Comparison of ENCODE assay signal across 31 cellular contexts in genomic region chr1:182669266-182669665, GRCh38. TPM values are rescaled to one million over a fixed set of nuclear protein-coding genes. Genes with fewer than 3 reads are reported as not detected.
"Had no signal": no experiment of that assay in that cellular context is flagged by ENCODE, and none has a peak within 500 bp of the region (broad histone marks: within the 10 kb centered on the region; RNA-seq: fewer than 3 reads in every experiment).

No MANE protein-coding gene starts in this region.

- DNase-seq: dorsolateral prefrontal cortex; effector CD8-positive, alpha-beta T cell; foreskin keratinocyte; hypothalamus; mucosa of descending colon; naive B cell; sigmoid colon; stimulated activated CD4-positive, alpha-beta T cell treated with anti-CD3 and anti-CD28 coated beads, Interleukin-2, amount 100 ng/mL, for 24 hours; stimulated activated CD4-positive, alpha-beta T cell treated with anti-CD3 and anti-CD28 coated beads, Interleukin-4, amount 100 ng/mL, for 24 hours; stimulated activated naive CD4-positive, alpha-beta T cell treated with Interleukin-2 at 50 U/mL for 16 hours; stomach; tibial artery had no signal

- H3K4me3 ChIP-seq: dorsolateral prefrontal cortex, esophagus muscularis mucosa, lung, mucosa of descending colon, neural progenitor cell, prostate gland, right atrium auricular region, sigmoid colon, stomach, tibial artery had no signal

- H3K27ac ChIP-seq: dorsolateral prefrontal cortex, esophagus muscularis mucosa, foreskin keratinocyte, neural progenitor cell, prostate gland, right atrium auricular region, sigmoid colon, stomach, tibial artery had no signal

- H3K27ac Mint-ChIP-seq: memory B cell; mesothelial cell of epicardium; naive B cell; neural progenitor cell; stimulated activated effector memory CD8-positive, alpha-beta T cell treated with anti-CD3 and anti-CD28 coated beads, Interleukin-12 subunit alpha, Interleukin-12 subunit beta, amount 100 ng/mL, for 72 hours; type B pancreatic cell had no signal

- ATAC-seq: foreskin keratinocyte; left lobe of liver; mucosa of descending colon; natural killer cell treated with Interleukin-12 subunit alpha and Interleukin-12 subunit beta and Interleukin-15 and Interleukin-18, amount 100 ng/mL, for 72 hours; stimulated activated effector memory CD8-positive, alpha-beta T cell treated with anti-CD3 and anti-CD28 coated beads, Interleukin-12 subunit alpha, Interleukin-12 subunit beta, amount 100 ng/mL, for 72 hours had no signal

- H3K4me1 ChIP-seq: foreskin keratinocyte, prostate gland had no signal

- H3K9me3 ChIP-seq: esophagus muscularis mucosa, mucosa of descending colon, prostate gland, right atrium auricular region, sigmoid colon, stomach, tibial artery had no signal

- H3K4me3 Mint-ChIP-seq: memory B cell; mesothelial cell of epicardium; naive B cell; natural killer cell treated with Interleukin-12 subunit alpha and Interleukin-12 subunit beta and Interleukin-15 and Interleukin-18, amount 100 ng/mL, for 72 hours; neural progenitor cell; stimulated activated effector memory CD8-positive, alpha-beta T cell treated with anti-CD3 and anti-CD28 coated beads, Interleukin-12 subunit alpha, Interleukin-12 subunit beta, amount 100 ng/mL, for 72 hours; type B pancreatic cell had no signal

- H3K27me3 ChIP-seq: esophagus muscularis mucosa, neural progenitor cell, right atrium auricular region, sigmoid colon, tibial artery had no signal

- H3K36me3 Mint-ChIP-seq: memory B cell; mesothelial cell of epicardium; naive B cell; natural killer cell treated with Interleukin-12 subunit alpha and Interleukin-12 subunit beta and Interleukin-15 and Interleukin-18, amount 100 ng/mL, for 72 hours; neural progenitor cell; stimulated activated effector memory CD8-positive, alpha-beta T cell treated with anti-CD3 and anti-CD28 coated beads, Interleukin-12 subunit alpha, Interleukin-12 subunit beta, amount 100 ng/mL, for 72 hours; type B pancreatic cell had no signal

- H3K36me3 ChIP-seq: esophagus muscularis mucosa, neural progenitor cell, prostate gland, right atrium auricular region, sigmoid colon, stomach, tibial artery had no signal

- H3K4me1 Mint-ChIP-seq: naive B cell had no signal

- H3K9me3 Mint-ChIP-seq: memory B cell; mesothelial cell of epicardium; naive B cell; natural killer cell treated with Interleukin-12 subunit alpha and Interleukin-12 subunit beta and Interleukin-15 and Interleukin-18, amount 100 ng/mL, for 72 hours; neural progenitor cell; stimulated activated effector memory CD8-positive, alpha-beta T cell treated with anti-CD3 and anti-CD28 coated beads, Interleukin-12 subunit alpha, Interleukin-12 subunit beta, amount 100 ng/mL, for 72 hours; type B pancreatic cell had no signal

RNA-seq across cellular contexts. Expression of gene RGS8, which starts 15.1 kb away (rescaled TPM):
- total RNA-seq: endothelial cell of umbilical vein; epithelial cell of proximal tubule; fibroblast of lung; foreskin keratinocyte; left lobe of liver; mesothelial cell of epicardium; mucosa of descending colon; natural killer cell treated with Interleukin-12 subunit alpha and Interleukin-12 subunit beta and Interleukin-15 and Interleukin-18, amount 100 ng/mL, for 72 hours; osteocyte; skeletal muscle tissue; stomach; subcutaneous adipose tissue had no signal
- polyA plus RNA-seq: endothelial cell of umbilical vein, fibroblast of lung, foreskin keratinocyte, keratinocyte, liver, stomach had no signal
